Comparison of ENCODE assay signal across 15 cellular contexts in the genomic region with DNA sequence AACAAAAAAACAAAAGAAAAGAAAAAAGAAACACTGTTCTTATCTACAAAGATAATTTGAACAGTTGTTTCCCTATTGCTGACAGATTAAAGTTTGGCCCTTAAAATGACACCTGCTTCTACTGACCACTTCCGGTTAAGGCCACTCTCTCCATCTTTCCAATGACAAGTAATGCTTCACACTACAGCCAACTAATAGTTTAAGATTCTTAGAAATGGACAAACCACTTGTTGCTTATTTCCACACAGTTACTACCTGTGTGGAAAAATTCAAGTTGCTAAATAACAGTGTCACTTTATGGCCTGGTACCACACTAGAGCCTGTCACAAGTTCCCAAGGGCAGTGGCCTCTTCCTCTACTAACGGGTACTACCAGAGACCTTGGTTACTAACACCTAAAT. TPM values are rescaled to one million over a fixed set of nuclear protein-coding genes. Genes with fewer than 3 reads are reported as not detected.
DNase-seq lines count a peak whose midpoint lies in the region; ATAC-seq and TF ChIP-seq lines count a peak whose summit lies in the region.
"Had no signal": no experiment of that assay in that cellular context is flagged by ENCODE, and none has a peak within 500 bp of the region (broad histone marks: within the 10 kb centered on the region; RNA-seq: fewer than 3 reads in every experiment).

No MANE protein-coding gene starts in this region.

- TF ChIP-seq CTCF in Loucy (conservative IDR thresholded peaks at IDR 0.05; ENCODE audit: low read length) (no peak), psoas muscle (IDR thresholded peaks at IDR 0.05) (no peak)

- H3K4me2 ChIP-seq in Loucy (ENCODE audit: low read depth, low read length, poor library complexity, severe bottlenecking) = peak overlapping the region; percentile 85

- H3K27ac ChIP-seq in psoas muscle = peak overlapping the region; percentile 99
- H3K27ac ChIP-seq: adrenal gland had no signal

- H3K9me3 Mint-ChIP-seq in activated CD4-positive, alpha-beta T cell treated with anti-CD3 and anti-CD28 coated beads, Interleukin-2, amount 10 ng/mL, durations not matched to agents 24 days and 14 days = no peaks in the 10 kb centered on the region
- no peaks in the 10 kb centered on the region for H3K9me3 Mint-ChIP-seq in central memory CD8-positive, alpha-beta T cell

- no peaks in the 10 kb centered on the region for H3K27me3 Mint-ChIP-seq in activated CD4-positive, alpha-beta T cell treated with anti-CD3 and anti-CD28 coated beads, Interleukin-2, amount 10 ng/mL, durations not matched to agents 24 days and 14 days
- no peaks in the 10 kb centered on the region for H3K27me3 Mint-ChIP-seq in central memory CD8-positive, alpha-beta T cell

- DNase-seq in activated CD4-positive, alpha-beta T cell treated with anti-CD3 and anti-CD28 coated beads, Interleukin-2, amount 10 ng/mL, durations not matched to agents 24 days and 14 days = no peak
- no peak for DNase-seq in activated CD4-positive, alpha-beta T cell treated with anti-CD3 and anti-CD28 coated beads for 48 hours
- no peak for DNase-seq in central memory CD8-positive, alpha-beta T cell (ENCODE audit: low spot score in 2 of 2)
- DNase-seq in psoas muscle = no peak
- DNase-seq in hepatic stellate cell (ENCODE audit: low spot score) = no peak
- no peak for DNase-seq in GM03348 (ENCODE audit: low spot score)
- DNase-seq: ACHN; Calu3; mucosa of descending colon; NCI-H2171; SHP77; stimulated activated CD4-positive, alpha-beta T cell treated with anti-CD3 and anti-CD28 coated beads, Interleukin-2, amount 100 ng/mL, for 48 hours had no signal

- H3K27ac Mint-ChIP-seq in activated CD4-positive, alpha-beta T cell treated with anti-CD3 and anti-CD28 coated beads, Interleukin-2, amount 10 ng/mL, durations not matched to agents 24 days and 14 days = no peak overlapping the region
- H3K27ac Mint-ChIP-seq in central memory CD8-positive, alpha-beta T cell (ENCODE audit: low read depth) = no peak overlapping the region

- peaks cover 58% of the 10 kb centered on the region for H3K36me3 Mint-ChIP-seq in activated CD4-positive, alpha-beta T cell treated with anti-CD3 and anti-CD28 coated beads, Interleukin-2, amount 10 ng/mL, durations not matched to agents 24 days and 14 days (ENCODE audit: low read depth)
- peaks cover 10% of the 10 kb centered on the region for H3K36me3 Mint-ChIP-seq in central memory CD8-positive, alpha-beta T cell (ENCODE audit: insufficient read depth)

- no peaks in the 10 kb centered on the region for H3F3A ChIP-seq in Loucy (ENCODE audit: low read depth)

- H3K36me3 ChIP-seq in Loucy (ENCODE audit: insufficient read depth, low read length) = no peaks in the 10 kb centered on the region
- peaks cover 0 to 7% of the 10 kb centered on the region in 2 donors for H3K36me3 ChIP-seq in psoas muscle (ENCODE audit: insufficient read depth in 1 of 2, low read depth in 1 of 2)
- H3K36me3 ChIP-seq: adrenal gland had no signal

- H3K27me3 ChIP-seq in Loucy (ENCODE audit: insufficient read depth, low read length, poor library complexity, severe bottlenecking) = no peaks in the 10 kb centered on the region
- no peaks in the 10 kb centered on the region for H3K27me3 ChIP-seq in psoas muscle (ENCODE audit: insufficient read depth in 3 of 3, low read length in 2 of 3)
- H3K27me3 ChIP-seq: adrenal gland had no signal

- no peak overlapping the region for H2AFZ ChIP-seq in Loucy (ENCODE audit: low read length)

- no peak for ATAC-seq in central memory CD8-positive, alpha-beta T cell (replicated peaks; ENCODE audit: extremely low read depth, poor library complexity, severe bottlenecking)
- ATAC-seq in psoas muscle (no peak), GM21367 (IDR thresholded peaks at IDR 0.05; ENCODE audit: unreplicated experiment) (no peak)
- ATAC-seq: mucosa of descending colon had no signal

- H3K9me2 ChIP-seq in Loucy (replicated peaks; ENCODE audit: low read depth, low read length) = no peaks in the 10 kb centered on the region

- H3K79me2 ChIP-seq in Loucy (ENCODE audit: insufficient read depth, low read length) = peaks cover 27% of the 10 kb centered on the region

- peak overlapping the region; percentile 83 for H3K4me3 Mint-ChIP-seq in activated CD4-positive, alpha-beta T cell treated with anti-CD3 and anti-CD28 coated beads, Interleukin-2, amount 10 ng/mL, durations not matched to agents 24 days and 14 days
- H3K4me3 Mint-ChIP-seq in central memory CD8-positive, alpha-beta T cell = peak overlapping the region; percentile 3

- WGBS in psoas muscle, 3 donors = 60 to 81% (median 64%) methylated on average over 2 of the region's 2 CpGs

- H3K4me1 ChIP-seq in Loucy (ENCODE audit: insufficient read depth, low read length, poor library complexity, severe bottlenecking) (peaks cover 31% of the 10 kb centered on the region), psoas muscle (peaks cover 11% of the 10 kb centered on the region)

- intact Hi-C loops in activated CD4-positive, alpha-beta T cell treated with anti-CD3 and anti-CD28 coated beads, Interleukin-2, amount 10 ng/mL, durations not matched to agents 24 days and 14 days (cut with micrococcal nuclease) = no loop called here
- intact Hi-C loops in psoas muscle (cut with DNase I) = no loop called here

- H3K9me3 ChIP-seq in Loucy (ENCODE audit: insufficient read depth, low read depth, low read length) = no peaks in the 10 kb centered on the region
- peaks cover 5% of the 10 kb centered on the region for H3K9me3 ChIP-seq in psoas muscle
- H3K9me3 ChIP-seq: adrenal gland, mucosa of descending colon had no signal

- H4K20me1 ChIP-seq in Loucy (ENCODE audit: insufficient read depth, low read length, poor library complexity, severe bottlenecking) = peaks cover 11% of the 10 kb centered on the region

- peaks cover 43% of the 10 kb centered on the region for H3K4me1 Mint-ChIP-seq in activated CD4-positive, alpha-beta T cell treated with anti-CD3 and anti-CD28 coated beads, Interleukin-2, amount 10 ng/mL, durations not matched to agents 24 days and 14 days
- H3K4me1 Mint-ChIP-seq in central memory CD8-positive, alpha-beta T cell = peaks cover 47% of the 10 kb centered on the region

- H3K4me3 ChIP-seq in Loucy (ENCODE audit: low read length, poor library complexity, severe bottlenecking) (peak overlapping the region; percentile 92), psoas muscle (peak overlapping the region; percentile 86)
- H3K4me3 ChIP-seq: adrenal gland, mucosa of descending colon had no signal

- no peak overlapping the region for H3K9ac ChIP-seq in Loucy (ENCODE audit: low read depth, low read length, poor library complexity, severe bottlenecking)

RNA-seq across cellular contexts. Expression of gene TMEM185B, which starts 2.4 kb away (rescaled TPM):
- total RNA-seq in activated CD4-positive, alpha-beta T cell treated with anti-CD3 and anti-CD28 coated beads, Interleukin-2, amount 10 ng/mL, durations not matched to agents 24 days and 14 days = 44.3 and 45.8 TPM in 2 replicates
- 10 to 100 TPM; 10.9 to 23.5 (median 18.0) TPM for total RNA-seq in psoas muscle
- polyA plus RNA-seq in psoas muscle = 10 to 100 TPM; 10.4 to 28.1 (median 15.3) TPM

RNA-seq across cellular contexts. Expression of gene RALB, which starts 31.9 kb away (rescaled TPM):
- total RNA-seq in activated CD4-positive, alpha-beta T cell treated with anti-CD3 and anti-CD28 coated beads, Interleukin-2, amount 10 ng/mL, durations not matched to agents 24 days and 14 days = 72.1 and 80.0 TPM in 2 replicates
- total RNA-seq in psoas muscle = 10 to 100 TPM; 25.6 to 38.1 (median 33.6) TPM
- 10 to 100 TPM; 43.9 to 72.3 (median 62.1) TPM for polyA plus RNA-seq in psoas muscle
